8 cellular contexts compared by ENCODE assay signal in genomic region chr1:1615256-1616044, GRCh38. TPM values are rescaled to one million over a fixed set of nuclear protein-coding genes. Genes with fewer than 3 reads are reported as not detected.
DNase-seq lines count a peak whose midpoint lies in the region; ATAC-seq and TF ChIP-seq lines count a peak whose summit lies in the region.

TSS of gene MIB2 (plus strand) at chr1:1615500. CDS start at chr1:1623453, 7,953 bp downstream.

- in situ Hi-C loops in GM13977 (cut with MboI; ENCODE audit: low pct_unique_long_range_greater_than_20kb, low sequenced_read_pairs, unreplicated experiment) = no loop called here

- H3K36me3 ChIP-seq in upper lobe of right lung = peaks cover 15% of the 10 kb centered on the region

- H3K36me3 Mint-ChIP-seq in progenitor cell of endocrine pancreas (ENCODE audit: insufficient read depth) = peaks cover 3% of the 10 kb centered on the region

- peak within 1 kb of the TSS; percentile 77 for H3K4me3 ChIP-seq in upper lobe of right lung

- H3K4me1 Mint-ChIP-seq in progenitor cell of endocrine pancreas (ENCODE audit: low read depth) = peaks cover 22% of the 10 kb centered on the region

- H3K9me3 Mint-ChIP-seq in progenitor cell of endocrine pancreas (ENCODE audit: low read depth) = no peaks in the 10 kb centered on the region

- H3K27ac ChIP-seq in upper lobe of right lung = peak within 1 kb of the TSS; percentile 97

- peak; percentile 100 for DNase-seq in GM13977 (ENCODE audit: low spot score)
- DNase-seq in NCI-H146 (lab: John Stamatoyannopoulos, UW) = peak; percentile 97
- peak; percentile 89 for DNase-seq in amniotic epithelial cell (ENCODE audit: low read depth)
- DNase-seq in left cardiac atrium = peak; percentile 97
- peak; percentile 96 for DNase-seq in progenitor cell of endocrine pancreas (ENCODE audit: low spot score, unreplicated experiment)
- DNase-seq in upper lobe of right lung = peak; percentile 99

- no peaks in the 10 kb centered on the region for H3K27me3 Mint-ChIP-seq in progenitor cell of endocrine pancreas

- H3K4me1 ChIP-seq in upper lobe of right lung = peaks cover 29% of the 10 kb centered on the region

- peak within 1 kb of the TSS; percentile 96 for H3K4me3 Mint-ChIP-seq in progenitor cell of endocrine pancreas (ENCODE audit: low read depth)

- TF ChIP-seq CTCF in GM13977 (IDR thresholded peaks at IDR 0.05; ENCODE audit: extremely low read depth, insufficient read depth, missing control alignments) (no peak), progenitor cell of endocrine pancreas (IDR thresholded peaks at IDR 0.05; ENCODE audit: unreplicated experiment) (no peak), upper lobe of right lung (IDR thresholded peaks at IDR 0.05) (no peak)

- ATAC-seq in HG02852 (IDR thresholded peaks at IDR 0.05; ENCODE audit: unreplicated experiment) = peak; percentile 83
- ATAC-seq in left cardiac atrium = peak; percentile 94 to 96
- ATAC-seq in upper lobe of right lung = peak; percentile 93

- intact Hi-C loops in T-helper 1 cell treated with Interleukin-12 subunit alpha and Interleukin-12 subunit beta and Interleukin-4 antibody, amounts not matched to agents 30 ng/mL and 1 ng/mL, for 36 hours (cut with micrococcal nuclease) = loop anchor here (1.0 to 2.0 kb wide), 9 partner anchors 15 to 499 kb away; partner anchors contain the start of genes ATAD3A, ATAD3B, AURKAIP1 and C1orf159
- intact Hi-C loops in left cardiac atrium (cut with DNase I) (loop anchor here in 1 of 2 donors (2.0 kb wide), 1 partner anchor 41 kb away; the partner anchor contains the start of gene SSU72), upper lobe of right lung (cut with DNase I) (no loop called here)

- no peaks in the 10 kb centered on the region for H3K9me3 ChIP-seq in upper lobe of right lung

- H3K27me3 ChIP-seq in upper lobe of right lung = no peaks in the 10 kb centered on the region

- H3K27ac Mint-ChIP-seq in progenitor cell of endocrine pancreas = peak within 1 kb of the TSS; percentile 95

RNA-seq across cellular contexts. Expression of gene MIB2, which starts in this region (rescaled TPM):
- 36.7 and 38.1 TPM in 2 replicates for total RNA-seq in T-helper 1 cell treated with Interleukin-12 subunit alpha and Interleukin-12 subunit beta and Interleukin-4 antibody, amounts not matched to agents 30 ng/mL and 1 ng/mL, for 36 hours
- total RNA-seq in left cardiac atrium (10 to 100 TPM; 56.4 to 58.1 TPM), progenitor cell of endocrine pancreas (132 and 144 TPM in 2 replicates), upper lobe of right lung (88.7 TPM)

Comparison
In these comparisons a context has a peak if more than half of its experiments do, and no peak if none do; other contexts are left out.
1. Peak in every context shown above with its lines: DNase-seq, ATAC-seq, H3K4me3 ChIP-seq and H3K27ac ChIP-seq.